Comparison of ENCODE assay signal across 8 cellular contexts in the genomic region with DNA sequence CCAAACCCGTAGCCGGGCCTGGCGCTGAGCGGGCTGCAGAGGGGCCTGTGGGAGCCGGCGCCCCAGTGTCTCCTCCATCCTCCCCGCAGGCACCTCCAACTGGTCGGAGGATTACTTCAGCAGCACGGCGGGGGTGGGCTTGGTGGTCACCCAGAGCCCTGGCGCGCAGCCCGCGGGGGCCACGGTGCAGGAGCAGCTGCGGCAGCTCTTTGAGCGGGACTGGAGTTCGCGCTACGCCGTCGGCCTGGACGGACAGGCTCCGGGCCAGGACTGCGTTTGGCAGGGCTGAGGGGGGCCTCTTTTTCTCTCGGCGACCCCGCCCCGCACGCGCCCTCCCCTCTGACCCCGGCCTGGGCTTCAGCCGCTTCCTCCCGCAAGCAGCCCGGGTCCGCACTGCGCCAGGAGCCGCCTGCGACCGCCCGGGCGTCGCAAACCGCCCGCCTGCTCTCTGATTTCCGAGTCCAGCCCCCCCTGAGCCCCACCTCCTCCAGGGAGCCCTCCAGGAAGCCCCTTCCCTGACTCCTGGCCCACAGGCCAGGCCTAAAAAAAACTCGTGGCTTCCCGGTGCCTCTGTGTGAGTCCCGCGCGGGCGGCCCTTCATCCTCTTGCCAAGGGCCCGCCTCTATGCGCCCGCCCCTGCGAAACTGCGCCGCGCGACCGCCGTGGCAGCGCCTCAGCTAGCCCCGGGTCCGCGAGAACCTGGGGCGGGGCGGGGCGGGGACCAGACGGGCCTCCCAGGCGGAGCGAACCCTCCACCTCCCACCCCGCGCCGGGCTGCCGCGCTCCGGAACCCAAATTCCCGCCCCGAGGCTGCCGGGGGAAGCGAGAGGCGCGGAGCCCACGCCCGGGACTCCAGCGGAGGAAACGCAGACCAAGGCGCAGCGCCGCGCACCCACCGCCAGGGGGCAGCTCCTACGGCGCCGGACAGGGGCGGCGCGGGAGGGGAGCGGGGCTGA. TPM values are rescaled to one million over a fixed set of nuclear protein-coding genes. Genes with fewer than 3 reads are reported as not detected.
DNase-seq lines count a peak whose midpoint lies in the region; ATAC-seq, FAIRE-seq and TF ChIP-seq lines count a peak whose summit lies in the region.

No MANE protein-coding gene starts in this region.

- TF ChIP-seq EP300 in H1 (IDR thresholded peaks at IDR 0.05; ENCODE audit: borderline replicate concordance in 1 of 2, low read depth in 2 of 2, low read length in 2 of 2), result no peak

- H4K5ac ChIP-seq in H1 (ENCODE audit: insufficient read length, low read depth, low read length) (no peak overlapping the region), mesendoderm (ENCODE audit: low read length) (no peak overlapping the region)

- no peak for FAIRE-seq in H1 (lab: Jason Lieb, UNC)

- TF ChIP-seq CTCF in H1 (IDR thresholded peaks at IDR 0.05; ENCODE audit: control extremely low read depth in 1 of 3, insufficient read depth in 1 of 3, low read depth in 1 of 3, low read length in 3 of 3), result peak in 2 of 3 experiments; percentile 54 to 78; a peak in 3 of 4 replicates

- DNase-seq in Daoy (ENCODE audit: low read depth) (peak; percentile 93), NCI-H82 (lab: John Stamatoyannopoulos, UW) (peak; percentile 88), H1 (ENCODE audit: low read depth in 1 of 2, low spot score in 2 of 2) (peak; percentile 38 to 95), mesendoderm (peak; percentile 77)
- DNase-seq in activated CD8-positive, alpha-beta memory T cell treated with anti-CD3 and anti-CD28 coated beads for 24 hours, result peak; percentile 97
- peak; percentile 73 for DNase-seq in stimulated activated CD8-positive, alpha-beta memory T cell treated with anti-CD3 and anti-CD28 coated beads, Interleukin-12 subunit alpha, Interleukin-12 subunit beta, amount 100 ng/mL, for 4 hours (ENCODE audit: low read depth)

- H3K36me3 ChIP-seq in H1 (ENCODE audit: control insufficient read depth in 2 of 4, insufficient read depth in 4 of 4, low read length in 3 of 4) (peaks cover 0 to 4% (median 0%) of the 10 kb centered on the region in 4 experiments; a peak in 1 of 8 replicates), mesendoderm (ENCODE audit: control insufficient read depth, insufficient read depth, low read length) (no peaks in the 10 kb centered on the region)

- H4K8ac ChIP-seq in H1 (ENCODE audit: extremely low read depth, insufficient read depth, low read length), result peak overlapping the region; percentile 64; the same call in 1 of the 2 replicates
- no peak overlapping the region for H4K8ac ChIP-seq in mesendoderm (ENCODE audit: low read depth, low read length)

- no peak for TF ChIP-seq POLR2A in H1 (IDR thresholded peaks at IDR 0.05; ENCODE audit: control extremely low read depth in 1 of 2, low read depth in 2 of 2, low read length in 2 of 2)

- no peak overlapping the region for H2BK5ac ChIP-seq in H1 (ENCODE audit: low read depth, low read length)
- no peak overlapping the region for H2BK5ac ChIP-seq in mesendoderm (ENCODE audit: low read length)

- H3K4me2 ChIP-seq in H1 (ENCODE audit: insufficient read depth in 1 of 2, low read depth in 2 of 2, low read length in 2 of 2), result peak overlapping the region; percentile 78 to 80
- peak overlapping the region; percentile 18 for H3K4me2 ChIP-seq in mesendoderm (ENCODE audit: low read length)

- H3K27ac ChIP-seq in H1 (ENCODE audit: low read depth, low read length) (no peak overlapping the region), mesendoderm (ENCODE audit: low read depth, low read length) (no peak overlapping the region)

- H3K23ac ChIP-seq in H1 (ENCODE audit: insufficient read length) (no peak overlapping the region), mesendoderm (ENCODE audit: low read length) (no peak overlapping the region)

- H3K9me3 ChIP-seq in H1 (ENCODE audit: insufficient read depth in 2 of 2, low read depth in 1 of 2, low read length in 1 of 2), result no peaks in the 10 kb centered on the region

- WGBS in H1 (ENCODE audit: extremely low coverage in 1 of 2, insufficient coverage in 1 of 2, insufficient read length in 1 of 2, insufficient replicate concordance in 2 of 2, low coverage in 1 of 2, low lambda C conversion rate in 2 of 2, missing lambda C conversion rate in 1 of 2), 2 experiments, result 5% methylated on average over 29 of the region's 100 CpGs; no CpG with 5 or more reads in 1 of the 2 experiments
- WGBS in mesendoderm (ENCODE audit: extremely low coverage, insufficient coverage, low lambda C conversion rate), result no CpG with 5 or more reads among the region's 100 CpGs

- H2BK120ac ChIP-seq in H1 (replicated peaks; ENCODE audit: low read depth, low read length) (no peak overlapping the region), mesendoderm (ENCODE audit: low read depth, low read length) (no peak overlapping the region)

- H2BK20ac ChIP-seq in H1 (ENCODE audit: low read length), result no peak overlapping the region

- H3K56ac ChIP-seq in H1 (replicated peaks; ENCODE audit: insufficient read length, low read depth, low read length) (no peak overlapping the region), mesendoderm (ENCODE audit: low read length) (peak overlapping the region; percentile 56)

- no peaks in the 10 kb centered on the region for H3K79me2 ChIP-seq in H1 (ENCODE audit: control insufficient read depth in 1 of 2, insufficient read depth in 2 of 2, low read length in 2 of 2)
- H3K79me2 ChIP-seq in mesendoderm (ENCODE audit: control insufficient read depth, insufficient read depth, low read length), result no peaks in the 10 kb centered on the region

- POLR2A ChIA-PET in H1 (lab: Charles Lee; ENCODE audit: partially characterized antibody), result no interaction called here

- H2BK12ac ChIP-seq in H1 (ENCODE audit: low read depth, low read length), result no peak overlapping the region

- H3K4ac ChIP-seq in H1 (replicated peaks; ENCODE audit: insufficient read length, low read depth, low read length) (no peak overlapping the region), mesendoderm (ENCODE audit: low read depth, low read length) (peak overlapping the region; percentile 22)

- peaks cover 12% of the 10 kb centered on the region; the same call in 1 of the 2 replicates for H3K23me2 ChIP-seq in H1 (ENCODE audit: low read depth, low read length)

- peaks cover 0 to 2% of the 10 kb centered on the region in 2 experiments for H4K20me1 ChIP-seq in H1 (replicated peaks in 1 of 2; ENCODE audit: control insufficient read depth in 1 of 2, insufficient read depth in 2 of 2, low read length in 2 of 2)

- H3K9ac ChIP-seq in H1 (replicated peaks in 1 of 4; ENCODE audit: extremely low read depth in 1 of 4, low read depth in 3 of 4, low read length in 3 of 4), result no peak overlapping the region
- H3K9ac ChIP-seq in mesendoderm (ENCODE audit: low read length), result peak overlapping the region; percentile 21

- H3K27me3 ChIP-seq in H1 (replicated peaks in 1 of 4; ENCODE audit: control insufficient read depth in 3 of 4, extremely low read depth in 1 of 4, insufficient read depth in 3 of 4, low read length in 3 of 4) (peaks cover 27 to 73% (median 54%) of the 10 kb centered on the region in 4 experiments), mesendoderm (ENCODE audit: insufficient read depth, low read length, poor library complexity) (peaks cover 33% of the 10 kb centered on the region)

- H2BK15ac ChIP-seq in H1 (ENCODE audit: low read length) (no peak overlapping the region), mesendoderm (replicated peaks; ENCODE audit: low read depth) (no peak overlapping the region)

- peak; percentile 59 for ATAC-seq in HG03342 (IDR thresholded peaks at IDR 0.05; ENCODE audit: unreplicated experiment)
- ATAC-seq in GM21737 (IDR thresholded peaks at IDR 0.05; ENCODE audit: unreplicated experiment), result no peak

- CTCF ChIA-PET in H1 (lab: Charles Lee; ENCODE audit: partially characterized antibody), result interaction anchor here (0.6 to 1.7 kb wide), 9 partner anchors 21 to 1201 kb away, joined by 3 to 5 read pairs (median 4); no protein-coding TSS in a partner anchor

- H3K18ac ChIP-seq in H1 (ENCODE audit: extremely low read depth, low read length), result no peak overlapping the region
- H3K18ac ChIP-seq in mesendoderm (ENCODE audit: low read length), result peak overlapping the region; percentile 15

- H3K4me3 ChIP-seq in H1 (ENCODE audit: extremely low read depth in 1 of 4, insufficient read depth in 2 of 4, low read depth in 3 of 4, low read length in 4 of 4) (peak overlapping the region; percentile 12 to 65 (median 33); a peak in 6 of 8 replicates), mesendoderm (ENCODE audit: low read length) (no peak overlapping the region)

- TF ChIP-seq RAD21 in H1 (IDR thresholded peaks at IDR 0.05 in 1 of 2, conservative IDR thresholded peaks at IDR 0.05 in 1 of 2; ENCODE audit: low read depth in 2 of 2, low read length in 2 of 2), result peak; percentile 38 to 53; a peak in 3 of 4 replicates

- H4K91ac ChIP-seq in H1 (replicated peaks; ENCODE audit: insufficient read length, low read length), result no peak overlapping the region

- no peaks in the 10 kb centered on the region for H3K79me1 ChIP-seq in H1 (ENCODE audit: low read depth, low read length)
- no peaks in the 10 kb centered on the region for H3K79me1 ChIP-seq in mesendoderm (ENCODE audit: low read length)

- H3K4me1 ChIP-seq in H1 (replicated peaks in 1 of 4; ENCODE audit: control insufficient read depth in 3 of 4, insufficient read depth in 4 of 4, low read length in 3 of 4), result peaks cover 0 to 12% (median 8%) of the 10 kb centered on the region in 4 experiments; a peak in 5 of 7 replicates
- no peaks in the 10 kb centered on the region for H3K4me1 ChIP-seq in mesendoderm (ENCODE audit: control insufficient read depth, low read depth, low read length)

- no peak overlapping the region for H2AK5ac ChIP-seq in H1 (ENCODE audit: low read depth, low read length)
- no peak overlapping the region for H2AK5ac ChIP-seq in mesendoderm (ENCODE audit: low read length)

- H3K14ac ChIP-seq in H1 (ENCODE audit: insufficient read length), result no peak overlapping the region

- H2AFZ ChIP-seq in H1 (ENCODE audit: low read length), result no peak overlapping the region

RNA-seq across cellular contexts. Expression of gene PLD4, which starts 8.3 kb away (rescaled TPM):
- total RNA-seq in Daoy (2014; rRNA removed; shearing (Covaris generic)), result not detected in 2 replicates
- 0.04 TPM in 1 of 2 replicates, not detected in the other for total RNA-seq in H1 (2021; fragmentation: NEBNext Ultra II Directional; extraction: Animal tissue kit (Norgen Biotek cat#: 25700))
- 0.05 and 0.06 TPM in 2 replicates for polyA plus RNA-seq in H1 (2011; rRNA removed)
- 0.04 TPM for polyA plus RNA-seq in H1 (2011; cell fraction: cytosol; rRNA removed)
- polyA plus RNA-seq in H1 (2011; cell fraction: nucleus; rRNA removed), result 0.13 TPM
- 0.13 TPM in 1 of 4 replicates, not detected in the others for polyA plus RNA-seq in H1 (2012, experiment 1 of 2)
- polyA plus RNA-seq in H1 (2012, experiment 2 of 2), result not detected
- 0.04 TPM for polyA plus RNA-seq in H1 (2013, experiment 1 of 2)
- polyA plus RNA-seq in H1 (2013, experiment 2 of 2), result 0.02 TPM
- polyA minus RNA-seq in H1 (2011; rRNA and poly(A)+ RNA removed), result 0.06 and 0.10 TPM in 2 replicates
- polyA minus RNA-seq in H1 (2011; cell fraction: cytosol; rRNA and poly(A)+ RNA removed), result not detected
- polyA minus RNA-seq in H1 (2011; cell fraction: nucleus; rRNA and poly(A)+ RNA removed), result 0.20 TPM
- polyA plus RNA-seq in mesendoderm (2013, experiment 1 of 2), result not detected
- not detected for polyA plus RNA-seq in mesendoderm (2013, experiment 2 of 2)

RNA-seq across cellular contexts. Expression of gene AHNAK2, which starts 45.2 kb away (rescaled TPM):
- total RNA-seq in Daoy (2014; rRNA removed; shearing (Covaris generic)), result 10.4 and 10.5 TPM in 2 replicates
- total RNA-seq in H1 (2021; fragmentation: NEBNext Ultra II Directional; extraction: Animal tissue kit (Norgen Biotek cat#: 25700)), result 1.5 and 2.0 TPM in 2 replicates
- 0.64 and 0.95 TPM in 2 replicates for polyA plus RNA-seq in H1 (2011; rRNA removed)
- 0.67 TPM for polyA plus RNA-seq in H1 (2011; cell fraction: cytosol; rRNA removed)
- polyA plus RNA-seq in H1 (2011; cell fraction: nucleus; rRNA removed), result 4.3 TPM
- 1.2 to 2.0 TPM (median 1.7 TPM) in 4 replicates for polyA plus RNA-seq in H1 (2012, experiment 1 of 2)
- polyA plus RNA-seq in H1 (2012, experiment 2 of 2), result 0.55 TPM
- 0.99 TPM for polyA plus RNA-seq in H1 (2013, experiment 1 of 2)
- 0.96 TPM for polyA plus RNA-seq in H1 (2013, experiment 2 of 2)
- polyA minus RNA-seq in H1 (2011; rRNA and poly(A)+ RNA removed), result 3.2 and 4.3 TPM in 2 replicates
- 2.9 TPM for polyA minus RNA-seq in H1 (2011; cell fraction: cytosol; rRNA and poly(A)+ RNA removed)
- polyA minus RNA-seq in H1 (2011; cell fraction: nucleus; rRNA and poly(A)+ RNA removed), result 4.9 TPM
- polyA plus RNA-seq in mesendoderm (2013, experiment 1 of 2), result 0.17 TPM
- polyA plus RNA-seq in mesendoderm (2013, experiment 2 of 2), result 0.21 TPM

RNA-seq across cellular contexts. Expression of gene CLBA1, which starts 52.6 kb away (rescaled TPM):
- total RNA-seq in Daoy (2014; rRNA removed; shearing (Covaris generic)), result 6.5 and 8.4 TPM in 2 replicates
- total RNA-seq in H1 (2021; fragmentation: NEBNext Ultra II Directional; extraction: Animal tissue kit (Norgen Biotek cat#: 25700)), result 2.1 and 2.4 TPM in 2 replicates
- 1.6 and 2.3 TPM in 2 replicates for polyA plus RNA-seq in H1 (2011; rRNA removed)
- 3.1 TPM for polyA plus RNA-seq in H1 (2011; cell fraction: cytosol; rRNA removed)
- polyA plus RNA-seq in H1 (2011; cell fraction: nucleus; rRNA removed), result 4.8 TPM
- polyA plus RNA-seq in H1 (2012, experiment 1 of 2), result 2.8 to 3.4 TPM (median 3.1 TPM) in 4 replicates
- 2.1 TPM for polyA plus RNA-seq in H1 (2012, experiment 2 of 2)
- 2.3 TPM for polyA plus RNA-seq in H1 (2013, experiment 1 of 2)
- polyA plus RNA-seq in H1 (2013, experiment 2 of 2), result 2.6 TPM
- polyA minus RNA-seq in H1 (2011; rRNA and poly(A)+ RNA removed), result 1.8 TPM in 2 replicates
- 3.2 TPM for polyA minus RNA-seq in H1 (2011; cell fraction: cytosol; rRNA and poly(A)+ RNA removed)
- 2.4 TPM for polyA minus RNA-seq in H1 (2011; cell fraction: nucleus; rRNA and poly(A)+ RNA removed)
- 1.2 TPM for polyA plus RNA-seq in mesendoderm (2013, experiment 1 of 2)
- 1.6 TPM for polyA plus RNA-seq in mesendoderm (2013, experiment 2 of 2)
